30 cellular contexts compared by ENCODE assay signal in genomic region chr6:144259988-144260387, GRCh38. TPM values are rescaled to one million over a fixed set of nuclear protein-coding genes. Genes with fewer than 3 reads are reported as not detected.
A peak's percentile ranks its signal among the peaks of the same experiment; 100 is the strongest.
DNase-seq lines count a peak whose midpoint lies in the region; FAIRE-seq and TF ChIP-seq lines count a peak whose summit lies in the region.
"Had no signal": no experiment of that assay in that cellular context is flagged by ENCODE, and none has a peak within 500 bp of the region (broad histone marks: within the 10 kb centered on the region; RNA-seq: fewer than 3 reads in every experiment).

No MANE protein-coding gene starts in this region.

- H3K36me3 ChIP-seq in adipocyte (ENCODE audit: control insufficient read depth, insufficient read depth, low read length, severe bottlenecking): no peaks in the 10 kb centered on the region
- no peaks in the 10 kb centered on the region for H3K36me3 ChIP-seq in brain microvascular endothelial cell (replicated peaks)
- H3K36me3 ChIP-seq: BLaER1 treated with 17β-estradiol and CSF1 and Interleukin-3, amounts not matched to agents 10 nM and 100 nM; left lung; right lobe of liver; thyroid gland; uterus had no signal

- no peaks in the 10 kb centered on the region for H3K9me3 ChIP-seq in adipocyte (ENCODE audit: control insufficient read depth, low read length)
- H3K9me3 ChIP-seq: left lung, right lobe of liver, thyroid gland, uterus had no signal

- H3K4me1 ChIP-seq in adipocyte (ENCODE audit: control insufficient read depth, insufficient read depth, low read length): peaks cover 26% of the 10 kb centered on the region

- TF ChIP-seq CTCF in fibroblast of the aortic adventitia (IDR thresholded peaks at IDR 0.05; ENCODE audit: insufficient read depth, low read length) (no peak), brain microvascular endothelial cell (IDR thresholded peaks at IDR 0.05; ENCODE audit: low read depth, low read length, missing control alignments) (no peak)

- DNase-seq in AG08395 (ENCODE audit: low spot score): peak; percentile 45
- DNase-seq in GM04504 (ENCODE audit: low read depth): peak; percentile 57
- peak; percentile 25 for DNase-seq in adipocyte (ENCODE audit: low read depth)
- peak; percentile 73 for DNase-seq in fibroblast of the aortic adventitia (ENCODE audit: low read depth)
- DNase-seq in RCC 7860 (ENCODE audit: low spot score): no peak
- no peak for DNase-seq in RPMI8226
- DNase-seq in brain microvascular endothelial cell: no peak
- DNase-seq in NCI-H187 treated with DMSO at 0.1 percent for 48 hours (lab: John Stamatoyannopoulos, UW): no peak
- DNase-seq: activated CD4-positive, alpha-beta T cell treated with anti-CD3 and anti-CD28 coated beads for 4 hours; activated naive CD4-positive, alpha-beta T cell treated with anti-CD3 and anti-CD28 coated beads, Interleukin-2, amount 10 ng/mL, durations not matched to agents 7 days and 5 days; DMS153; GOT3; head of caudate nucleus; Karpas-422; left lung; mesendoderm; NCI-H748 treated with DMSO at 0.1 percent for 48 hours; right lobe of liver; SIG-M5; stimulated activated naive CD8-positive, alpha-beta T cell treated with anti-CD3 and anti-CD28 coated beads, Interleukin-15, amount 100 ng/mL, for 72 hours; SW 1271; T-helper 9 cell; thyroid gland; uterus had no signal

- no peaks in the 10 kb centered on the region for H3K27me3 ChIP-seq in adipocyte (replicated peaks; ENCODE audit: control insufficient read depth, insufficient read depth, low read length)
- H3K27me3 ChIP-seq in brain microvascular endothelial cell (replicated peaks): no peaks in the 10 kb centered on the region
- H3K27me3 ChIP-seq: BLaER1 treated with 17β-estradiol and CSF1 and Interleukin-3, amounts not matched to agents 10 nM and 100 nM; left lung; right lobe of liver; thyroid gland; uterus had no signal

- FAIRE-seq in RCC 7860 (lab: Jason Lieb, UNC): no peak
- FAIRE-seq: A204.1, islet of Langerhans had no signal

- no peak overlapping the region for H3K9ac ChIP-seq in adipocyte (ENCODE audit: low read length)
- H3K9ac ChIP-seq: BLaER1 treated with 17β-estradiol and CSF1 and Interleukin-3, amounts not matched to agents 10 nM and 100 nM had no signal

- H3K4me3 ChIP-seq in adipocyte (ENCODE audit: low read length): no peak overlapping the region
- H3K4me3 ChIP-seq in fibroblast of the aortic adventitia (ENCODE audit: low read depth, low read length): no peak overlapping the region
- no peak overlapping the region for H3K4me3 ChIP-seq in brain microvascular endothelial cell (ENCODE audit: low read depth, low read length)
- H3K4me3 ChIP-seq: BLaER1 treated with 17β-estradiol and CSF1 and Interleukin-3, amounts not matched to agents 10 nM and 100 nM; left lung; right lobe of liver; thyroid gland; uterus had no signal

- H3K27ac ChIP-seq in brain microvascular endothelial cell: no peak overlapping the region
- H3K27ac ChIP-seq: BLaER1 treated with 17β-estradiol and CSF1 and Interleukin-3, amounts not matched to agents 10 nM and 100 nM; HL-60; left lung; right lobe of liver; thyroid gland; uterus; VCaP had no signal

- in situ Hi-C loops in brain microvascular endothelial cell (cut with HindIII; ENCODE audit: low pct_ligation_motif_present, low sequenced_read_pairs): no loop called here

RNA-seq across cellular contexts. Expression of gene UTRN, which starts 25.1 kb away (rescaled TPM):
- 211 and 281 TPM in 2 replicates for total RNA-seq in fibroblast of the aortic adventitia (ENCODE audit: low replicate concordance)
- total RNA-seq: G401 had no signal

Comparison
In these comparisons a context has a peak if more than half of its experiments do, and no peak if none do; other contexts are left out.
1. DNase-seq: peak in AG08395 (single experiment), GM04504 (single experiment), adipocyte (single experiment) and fibroblast of the aortic adventitia (single experiment); none in RCC 7860 (single experiment), RPMI8226 (single experiment), brain microvascular endothelial cell (single experiment) and NCI-H187 treated with DMSO at 0.1 percent for 48 hours (single experiment).